In genomic region chr9:131642496-131643083, GRCh38 we compare ENCODE assay signal across 8 cellular contexts.
A peak's percentile ranks its signal among the peaks of the same experiment; 100 is the strongest.
DNase-seq lines count a peak whose midpoint lies in the region; ATAC-seq, FAIRE-seq and TF ChIP-seq lines count a peak whose summit lies in the region.

No MANE protein-coding gene starts in this region.

- intact Hi-C loops in activated T-helper 2 cell treated with anti-CD3 and anti-CD28 coated beads, Interferon-gamma antibody, Interleukin-2, Interleukin-4, amounts not matched to agents 10 μg/mL and 5 μg/mL and 100 μg/mL, durations not matched to agents 14 hours and 24 hours and 36 hours (cut with micrococcal nuclease), result loop anchor here (2.0 kb wide), 1 partner anchor 14 kb away; no protein-coding TSS in a partner anchor
- intact Hi-C loops in upper lobe of right lung (cut with DNase I), result no loop called here

- H3K27me3 ChIP-seq in upper lobe of right lung, result no peaks in the 10 kb centered on the region

- H3K4me1 Mint-ChIP-seq in HFFc6 (ENCODE audit: low read depth), result peaks cover 33% of the 10 kb centered on the region
- peaks cover 53% of the 10 kb centered on the region for H3K4me1 Mint-ChIP-seq in activated T-helper 2 cell treated with anti-CD3 and anti-CD28 coated beads, Interferon-gamma antibody, Interleukin-2, Interleukin-4, amounts not matched to agents 10 μg/mL and 5 μg/mL and 100 μg/mL, durations not matched to agents 14 hours and 24 hours and 36 hours (ENCODE audit: low read depth)

- no peaks in the 10 kb centered on the region for H3K9me3 Mint-ChIP-seq in HFFc6
- no peaks in the 10 kb centered on the region for H3K9me3 Mint-ChIP-seq in activated T-helper 2 cell treated with anti-CD3 and anti-CD28 coated beads, Interferon-gamma antibody, Interleukin-2, Interleukin-4, amounts not matched to agents 10 μg/mL and 5 μg/mL and 100 μg/mL, durations not matched to agents 14 hours and 24 hours and 36 hours

- H3K9me3 ChIP-seq in upper lobe of right lung, result no peaks in the 10 kb centered on the region

- DNase-seq in GM18507 (ENCODE audit: extremely low spot score, insufficient read length, low read depth) (peak; percentile 57), HFFc6 (no peak), upper lobe of right lung (no peak), T1000 (lab: John Stamatoyannopoulos, UW) (no peak), MV-4-11 (lab: John Stamatoyannopoulos, UW) (no peak)
- DNase-seq in activated T-helper 2 cell treated with anti-CD3 and anti-CD28 coated beads, Interferon-gamma antibody, Interleukin-2, Interleukin-4, amounts not matched to agents 10 μg/mL and 5 μg/mL and 100 μg/mL, durations not matched to agents 14 hours and 24 hours and 36 hours (ENCODE audit: low spot score), result peak; percentile 32
- DNase-seq in stimulated activated CD4-positive, alpha-beta T cell treated with anti-CD3 and anti-CD28 coated beads, Interleukin-12 subunit alpha, Interleukin-12 subunit beta, amount 100 ng/mL, for 4 hours, result peak; percentile 36

- H3K4me3 Mint-ChIP-seq in HFFc6, result no peak overlapping the region; the same call in 1 of the 2 replicates
- H3K4me3 Mint-ChIP-seq in activated T-helper 2 cell treated with anti-CD3 and anti-CD28 coated beads, Interferon-gamma antibody, Interleukin-2, Interleukin-4, amounts not matched to agents 10 μg/mL and 5 μg/mL and 100 μg/mL, durations not matched to agents 14 hours and 24 hours and 36 hours (ENCODE audit: low read depth), result peak overlapping the region; percentile 76

- H3K27ac Mint-ChIP-seq in HFFc6, result peak overlapping the region; percentile 78
- peak overlapping the region; percentile 100 for H3K27ac Mint-ChIP-seq in activated T-helper 2 cell treated with anti-CD3 and anti-CD28 coated beads, Interferon-gamma antibody, Interleukin-2, Interleukin-4, amounts not matched to agents 10 μg/mL and 5 μg/mL and 100 μg/mL, durations not matched to agents 14 hours and 24 hours and 36 hours

- no peak for ATAC-seq in upper lobe of right lung
- no peak for ATAC-seq in GM19397 (IDR thresholded peaks at IDR 0.05; ENCODE audit: unreplicated experiment)

- H3K36me3 ChIP-seq in upper lobe of right lung, result peaks cover 44% of the 10 kb centered on the region

- peak; percentile 81 for FAIRE-seq in GM18507 (lab: Jason Lieb, UNC)

- H3K27ac ChIP-seq in upper lobe of right lung, result no peak overlapping the region

- H3K27me3 Mint-ChIP-seq in HFFc6 (ENCODE audit: insufficient read depth), result peaks cover 4% of the 10 kb centered on the region
- H3K27me3 Mint-ChIP-seq in activated T-helper 2 cell treated with anti-CD3 and anti-CD28 coated beads, Interferon-gamma antibody, Interleukin-2, Interleukin-4, amounts not matched to agents 10 μg/mL and 5 μg/mL and 100 μg/mL, durations not matched to agents 14 hours and 24 hours and 36 hours (ENCODE audit: low read depth), result no peaks in the 10 kb centered on the region

- H3K4me1 ChIP-seq in upper lobe of right lung, result peaks cover 24% of the 10 kb centered on the region

- no peak for TF ChIP-seq CTCF in HFFc6 (IDR thresholded peaks at IDR 0.05)
- no peak for TF ChIP-seq CTCF in upper lobe of right lung (IDR thresholded peaks at IDR 0.05)

- H3K4me3 ChIP-seq in upper lobe of right lung, result no peak overlapping the region

- peaks cover 4% of the 10 kb centered on the region; the same call in 1 of the 2 replicates for H3K36me3 Mint-ChIP-seq in HFFc6 (ENCODE audit: low read depth)
- peaks cover 78% of the 10 kb centered on the region for H3K36me3 Mint-ChIP-seq in activated T-helper 2 cell treated with anti-CD3 and anti-CD28 coated beads, Interferon-gamma antibody, Interleukin-2, Interleukin-4, amounts not matched to agents 10 μg/mL and 5 μg/mL and 100 μg/mL, durations not matched to agents 14 hours and 24 hours and 36 hours (ENCODE audit: low read depth)

Comparison
In these comparisons a context has a peak if more than half of its experiments do, and no peak if none do; other contexts are left out.
1. DNase-seq: peak in GM18507 (single experiment), activated T-helper 2 cell treated with anti-CD3 and anti-CD28 coated beads, Interferon-gamma antibody, Interleukin-2, Interleukin-4, amounts not matched to agents 10 μg/mL and 5 μg/mL and 100 μg/mL, durations not matched to agents 14 hours and 24 hours and 36 hours (single experiment) and stimulated activated CD4-positive, alpha-beta T cell treated with anti-CD3 and anti-CD28 coated beads, Interleukin-12 subunit alpha, Interleukin-12 subunit beta, amount 100 ng/mL, for 4 hours (single experiment); none in HFFc6 (single experiment), upper lobe of right lung (single experiment), T1000 (single experiment) and MV-4-11 (single experiment).